In the genomic region with DNA sequence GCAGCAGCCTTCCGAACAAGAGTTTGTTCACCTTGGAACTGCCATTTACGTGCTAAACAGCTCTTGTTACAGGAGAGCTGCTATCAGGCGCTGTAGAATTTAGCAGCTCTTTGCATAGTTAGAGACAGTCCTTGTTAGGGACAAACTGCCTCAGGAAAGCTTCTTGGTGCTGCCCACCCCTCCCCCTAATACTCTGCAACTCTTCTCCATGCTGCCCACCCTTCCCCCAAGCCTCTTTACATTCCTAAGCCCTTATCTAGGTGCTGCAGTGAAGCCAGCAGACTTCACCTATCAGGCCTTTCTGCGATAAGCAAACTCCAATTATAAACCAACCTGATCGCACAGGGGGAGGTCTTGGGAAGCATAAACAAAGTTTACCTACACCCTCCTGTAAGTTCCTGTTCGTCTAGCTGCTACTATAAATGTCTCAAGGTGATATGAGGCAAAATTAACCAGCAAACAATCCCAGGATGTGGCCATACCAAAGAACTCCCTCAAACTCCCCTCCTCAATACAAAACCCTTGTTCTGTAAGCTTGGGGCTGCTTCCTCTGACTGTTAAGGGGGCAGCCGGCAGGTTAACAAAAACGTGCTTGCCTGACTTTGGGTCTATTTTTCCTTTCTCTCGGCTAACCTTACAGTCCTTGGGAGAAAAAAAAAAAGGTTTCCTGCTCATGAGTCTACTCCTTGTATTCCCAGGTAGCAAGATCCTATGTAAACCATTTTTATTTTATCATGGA, we compare ENCODE assay signal across 1 cellular context.
A peak's percentile ranks its signal among the peaks of the same experiment; 100 is the strongest.
TF ChIP-seq lines count a peak whose summit lies in the region.

No MANE protein-coding gene starts in this region.

TF ChIP-seq in K562, 482 proteins besides CTCF, POLR2A, EP300 and RAD21 (continued from another document and continues in another):
- TF ChIP-seq ZNF398 (CRISPR knock-in tag; IDR thresholded peaks at IDR 0.05) (no peak), ZEB2 (IDR thresholded peaks at IDR 0.05) (peak; percentile 96), ZNF830 (CRISPR knock-in tag; IDR thresholded peaks at IDR 0.05) (no peak), CEBPG (CRISPR knock-in tag; IDR thresholded peaks at IDR 0.05) (no peak), CEBPG (tag; conservative IDR thresholded peaks at IDR 0.05 in 1 of 2, IDR thresholded peaks at IDR 0.05 in 1 of 2) (no peak), MNT (conservative IDR thresholded peaks at IDR 0.05) (peak; percentile 42 to 74; a peak in 3 of 4 replicates), HOXB6 (CRISPR knock-in tag; IDR thresholded peaks at IDR 0.05; ENCODE audit: borderline replicate concordance) (no peak), CLOCK (CRISPR knock-in tag; IDR thresholded peaks at IDR 0.05; ENCODE audit: borderline replicate concordance) (no peak), ZBTB11 (CRISPR knock-in tag; IDR thresholded peaks at IDR 0.05) (no peak; a peak in 1 of 6 replicates), BRD4 (IDR thresholded peaks at IDR 0.05) (0 out of 2 replicates have a peak, but pooled peaks have one; percentile 50), MXI1 (IDR thresholded peaks at IDR 0.05; ENCODE audit: low read depth, low read length) (no peak), THRB (CRISPR knock-in tag; conservative IDR thresholded peaks at IDR 0.05) (0 out of 2 replicates have a peak, but pooled peaks have one; percentile 37), TSC22D4 (tag; IDR thresholded peaks at IDR 0.05) (no peak), NFIC (IDR thresholded peaks at IDR 0.05) (peak; percentile 87), E2F6 (IDR thresholded peaks at IDR 0.05; ENCODE audit: borderline replicate concordance in 1 of 2, extremely low read depth in 1 of 2, insufficient read depth in 1 of 2, insufficient read length in 1 of 2, low read depth in 1 of 2, low read length in 1 of 2, poor library complexity in 1 of 2, severe bottlenecking in 1 of 2) (no peak), GATA2 (CRISPR knock-in tag; IDR thresholded peaks at IDR 0.05) (peak; percentile 93), NR3C1 (CRISPR knock-in tag; IDR thresholded peaks at IDR 0.05) (no peak), ZNF395 (CRISPR knock-in tag; IDR thresholded peaks at IDR 0.05) (no peak), HDAC6 (IDR thresholded peaks at IDR 0.05; ENCODE audit: low read depth, low read length) (no peak), PATZ1 (CRISPR knock-in tag; IDR thresholded peaks at IDR 0.05; ENCODE audit: borderline replicate concordance) (no peak), SREBF2 (CRISPR knock-in tag; IDR thresholded peaks at IDR 0.05) (no peak), NR1H2 (CRISPR knock-in tag; IDR thresholded peaks at IDR 0.05) (no peak), CTBP1 (IDR thresholded peaks at IDR 0.05; ENCODE audit: borderline replicate concordance) (peak; percentile 84), CBFA2T2 (conservative IDR thresholded peaks at IDR 0.05) (peak; percentile 95), ZNF507 (tag; conservative IDR thresholded peaks at IDR 0.05) (no peak), ZNF655 (CRISPR knock-in tag; IDR thresholded peaks at IDR 0.05) (no peak), FOXJ2 (tag; IDR thresholded peaks at IDR 0.05) (peak; percentile 56; the same call in 1 of the 2 replicates)
- TF ChIP-seq, protein P1, sequence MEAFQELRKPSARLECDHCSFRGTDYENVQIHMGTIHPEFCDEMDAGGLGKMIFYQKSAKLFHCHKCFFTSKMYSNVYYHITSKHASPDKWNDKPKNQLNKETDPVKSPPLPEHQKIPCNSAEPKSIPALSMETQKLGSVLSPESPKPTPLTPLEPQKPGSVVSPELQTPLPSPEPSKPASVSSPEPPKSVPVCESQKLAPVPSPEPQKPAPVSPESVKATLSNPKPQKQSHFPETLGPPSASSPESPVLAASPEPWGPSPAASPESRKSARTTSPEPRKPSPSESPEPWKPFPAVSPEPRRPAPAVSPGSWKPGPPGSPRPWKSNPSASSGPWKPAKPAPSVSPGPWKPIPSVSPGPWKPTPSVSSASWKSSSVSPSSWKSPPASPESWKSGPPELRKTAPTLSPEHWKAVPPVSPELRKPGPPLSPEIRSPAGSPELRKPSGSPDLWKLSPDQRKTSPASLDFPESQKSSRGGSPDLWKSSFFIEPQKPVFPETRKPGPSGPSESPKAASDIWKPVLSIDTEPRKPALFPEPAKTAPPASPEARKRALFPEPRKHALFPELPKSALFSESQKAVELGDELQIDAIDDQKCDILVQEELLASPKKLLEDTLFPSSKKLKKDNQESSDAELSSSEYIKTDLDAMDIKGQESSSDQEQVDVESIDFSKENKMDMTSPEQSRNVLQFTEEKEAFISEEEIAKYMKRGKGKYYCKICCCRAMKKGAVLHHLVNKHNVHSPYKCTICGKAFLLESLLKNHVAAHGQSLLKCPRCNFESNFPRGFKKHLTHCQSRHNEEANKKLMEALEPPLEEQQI (IDR thresholded peaks at IDR 0.05), result peak; percentile 98
- TF ChIP-seq, protein P2, sequence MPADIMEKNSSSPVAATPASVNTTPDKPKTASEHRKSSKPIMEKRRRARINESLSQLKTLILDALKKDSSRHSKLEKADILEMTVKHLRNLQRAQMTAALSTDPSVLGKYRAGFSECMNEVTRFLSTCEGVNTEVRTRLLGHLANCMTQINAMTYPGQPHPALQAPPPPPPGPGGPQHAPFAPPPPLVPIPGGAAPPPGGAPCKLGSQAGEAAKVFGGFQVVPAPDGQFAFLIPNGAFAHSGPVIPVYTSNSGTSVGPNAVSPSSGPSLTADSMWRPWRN (IDR thresholded peaks at IDR 0.05; ENCODE audit: low read depth), result peak; percentile 63
